28 cellular contexts compared by ENCODE assay signal in the genomic region with DNA sequence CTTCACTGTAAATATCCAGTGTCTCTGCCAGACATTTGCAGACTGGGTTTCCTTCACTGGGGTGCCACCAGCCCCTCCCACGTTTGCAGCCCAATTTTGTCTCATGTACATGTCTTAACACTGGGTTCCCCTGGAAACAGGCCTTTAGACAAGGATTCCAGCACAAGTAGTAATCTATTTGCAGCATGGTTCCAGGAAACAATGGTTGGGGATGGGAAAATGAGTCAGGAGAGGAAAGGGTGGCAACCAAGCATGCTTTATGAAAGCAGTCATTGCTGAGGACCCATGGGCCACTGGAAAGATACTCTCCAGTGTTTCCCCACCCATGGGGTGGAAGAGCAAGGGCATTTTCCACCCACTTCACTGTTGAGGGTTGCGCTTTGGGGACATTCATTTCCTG. TPM values are rescaled to one million over a fixed set of nuclear protein-coding genes. Genes with fewer than 3 reads are reported as not detected.
A peak's percentile ranks its signal among the peaks of the same experiment; 100 is the strongest.
DNase-seq lines count a peak whose midpoint lies in the region; ATAC-seq, FAIRE-seq and TF ChIP-seq lines count a peak whose summit lies in the region.
"Had no signal": no experiment of that assay in that cellular context is flagged by ENCODE, and none has a peak within 500 bp of the region (broad histone marks: within the 10 kb centered on the region; RNA-seq: fewer than 3 reads in every experiment).

No MANE protein-coding gene starts in this region.

- H2AFZ ChIP-seq in ACC112 (ENCODE audit: low read length, unreplicated experiment), result no peak overlapping the region

- ATAC-seq in foreskin keratinocyte, result peak; percentile 51
- ATAC-seq: activated CD8-positive, alpha-beta T cell treated with anti-CD3 and anti-CD28 coated beads, Interleukin-2, amount 10 ng/mL, durations not matched to agents 7 days and 5 days; left cardiac atrium; stimulated activated naive CD8-positive, alpha-beta T cell treated with anti-CD3 and anti-CD28 coated beads, Interleukin-15, amount 100 ng/mL, for 72 hours had no signal

- H3K4me1 ChIP-seq in ACC112 (ENCODE audit: control insufficient read depth, insufficient read depth, low read length, unreplicated experiment) (peaks cover 14% of the 10 kb centered on the region), foreskin keratinocyte (no peaks in the 10 kb centered on the region)
- H3K4me1 ChIP-seq: BLaER1 treated with 17β-estradiol and CSF1 and Interleukin-3, amounts not matched to agents 10 nM and 100 nM; tibial nerve had no signal

- H3K79me2 ChIP-seq in ACC112 (ENCODE audit: control insufficient read depth, insufficient read depth, low read length, unreplicated experiment), result no peaks in the 10 kb centered on the region

- H3K36me3 ChIP-seq in ACC112 (ENCODE audit: insufficient read depth, low read length), result no peaks in the 10 kb centered on the region
- no peaks in the 10 kb centered on the region for H3K36me3 ChIP-seq in bronchial epithelial cell (ENCODE audit: control insufficient read depth, insufficient read depth, low read length)
- H3K36me3 ChIP-seq: BLaER1 treated with 17β-estradiol and CSF1 and Interleukin-3, amounts not matched to agents 10 nM and 100 nM; tibial nerve had no signal

- H3K4me3 ChIP-seq in ACC112 (ENCODE audit: low read depth, low read length), result no peak overlapping the region
- H3K4me3 ChIP-seq in bronchial epithelial cell (ENCODE audit: low read depth, low read length), result no peak overlapping the region
- H3K4me3 ChIP-seq: BLaER1 treated with 17β-estradiol and CSF1 and Interleukin-3, amounts not matched to agents 10 nM and 100 nM; tibial nerve had no signal

- intact Hi-C loops in posterior cingulate gyrus (cut with DNase I), result no loop called here

- DNase-seq in HCEC 1CT (peak; percentile 27), bronchial epithelial cell (ENCODE audit: low read depth) (peak; percentile 70), foreskin keratinocyte (peak; percentile 44 to 85), NCI-H774 (lab: John Stamatoyannopoulos, UW) (no peak), posterior cingulate gyrus (no peak), NCI-H2081 (lab: John Stamatoyannopoulos, UW) (no peak), T1000 (lab: John Stamatoyannopoulos, UW) (no peak)
- DNase-seq: 8988T; activated CD4-positive, CD25-positive, alpha-beta regulatory T cell treated with anti-CD3 and anti-CD28 coated beads, Interleukin-2, amount 50 U/mL, for 72 hours; activated CD8-positive, alpha-beta T cell treated with anti-CD3 and anti-CD28 coated beads, Interleukin-2, amount 10 ng/mL, durations not matched to agents 7 days and 5 days; activated naive CD4-positive, alpha-beta T cell treated with Interleukin-2 at 50 U/mL for 16 hours; amniotic stem cell; Calu3; glutamatergic neuron; H9; KG1; left cardiac atrium; mesendoderm; naive B cell; NCI-H146; NCI-H69; occipital lobe; stimulated activated CD4-positive, alpha-beta T cell treated with anti-CD3 and anti-CD28 coated beads, Interleukin-4, amount 100 ng/mL, for 4 hours; stimulated activated naive CD8-positive, alpha-beta T cell treated with anti-CD3 and anti-CD28 coated beads, Interleukin-15, amount 100 ng/mL, for 72 hours; T-helper 9 cell had no signal

- H3K27ac ChIP-seq in ACC112 (ENCODE audit: low read depth, low read length) (peak overlapping the region; percentile 54), foreskin keratinocyte (no peak overlapping the region)
- H3K27ac ChIP-seq: BLaER1 treated with 17β-estradiol and CSF1 and Interleukin-3, amounts not matched to agents 10 nM and 100 nM; tibial nerve had no signal

- H3K27me3 ChIP-seq in ACC112 (ENCODE audit: insufficient read depth, low read length), result no peaks in the 10 kb centered on the region
- H3K27me3 ChIP-seq in bronchial epithelial cell (ENCODE audit: control insufficient read depth, insufficient read depth, low read length), result no peaks in the 10 kb centered on the region
- no peaks in the 10 kb centered on the region for H3K27me3 ChIP-seq in foreskin keratinocyte
- H3K27me3 ChIP-seq: BLaER1 treated with 17β-estradiol and CSF1 and Interleukin-3, amounts not matched to agents 10 nM and 100 nM; tibial nerve had no signal

- peak; percentile 52 for FAIRE-seq in bronchial epithelial cell (lab: Jason Lieb, UNC)

- TF ChIP-seq CTCF in bronchial epithelial cell (IDR thresholded peaks at IDR 0.05; ENCODE audit: insufficient read depth, low read length, severe bottlenecking), result no peak
- no peak for TF ChIP-seq CTCF in foreskin keratinocyte (conservative IDR thresholded peaks at IDR 0.05)

RNA-seq across cellular contexts. Expression of gene FARP1, which starts 53.6 kb away (rescaled TPM):
- total RNA-seq in bronchial epithelial cell (10.6 and 11.1 TPM in 2 replicates), foreskin keratinocyte (21.5 and 25.0 TPM in 2 replicates)
- 17.0 and 21.0 TPM in 2 replicates for polyA plus RNA-seq in foreskin keratinocyte

Comparison
In these comparisons a context has a peak if more than half of its experiments do, and no peak if none do; other contexts are left out.
1. DNase-seq: peak in HCEC 1CT (single experiment), bronchial epithelial cell (single experiment) and foreskin keratinocyte (2 of 2); none in NCI-H774 (single experiment), posterior cingulate gyrus (0 of 10), NCI-H2081 (0 of 2) and T1000 (single experiment).